In the genomic region with DNA sequence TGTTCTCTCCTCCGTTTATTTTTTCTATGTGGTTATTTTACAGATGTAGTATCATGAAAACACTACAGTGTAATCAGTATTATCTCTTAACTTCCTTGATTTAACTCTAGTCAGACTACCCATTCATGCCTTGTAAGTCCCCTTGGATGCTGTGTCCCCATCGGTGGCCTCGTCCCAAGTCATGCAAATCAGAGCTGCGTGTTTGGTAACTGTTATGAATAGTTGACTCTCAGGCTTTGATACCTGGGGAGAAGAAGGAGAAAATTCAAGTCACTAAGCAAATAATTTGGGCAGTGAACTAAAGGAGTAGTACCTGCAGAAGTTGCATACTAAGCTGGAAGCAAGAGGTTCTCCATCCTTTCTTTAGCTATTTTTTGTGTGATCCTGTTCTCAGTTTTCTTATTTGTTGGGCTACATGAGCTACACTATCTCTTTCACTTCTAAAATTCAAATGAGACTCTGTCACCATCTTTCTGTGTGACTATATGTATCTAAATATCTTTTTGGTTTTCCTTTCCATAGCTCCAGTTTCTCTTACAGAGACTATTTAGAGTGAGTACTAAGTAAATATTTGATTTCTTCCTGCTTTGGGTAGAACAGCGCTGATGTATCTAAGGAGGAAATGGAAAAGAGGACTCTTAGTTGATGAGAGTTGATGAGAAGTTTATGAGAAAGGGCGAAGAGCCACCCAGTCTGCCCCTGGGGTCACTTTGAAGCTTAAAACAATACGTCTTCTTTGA, we compare ENCODE assay signal across 10 cellular contexts. TPM values are rescaled to one million over a fixed set of nuclear protein-coding genes. Genes with fewer than 3 reads are reported as not detected.
A peak's percentile ranks its signal among the peaks of the same experiment; 100 is the strongest.
DNase-seq lines count a peak whose midpoint lies in the region; ATAC-seq and TF ChIP-seq lines count a peak whose summit lies in the region.
"Had no signal": no experiment of that assay in that cellular context is flagged by ENCODE, and none has a peak within 500 bp of the region (broad histone marks: within the 10 kb centered on the region; RNA-seq: fewer than 3 reads in every experiment).

No MANE protein-coding gene starts in this region.

- no peaks in the 10 kb centered on the region for H3K9me3 ChIP-seq in left lung
- H3K9me3 ChIP-seq in endodermal cell (ENCODE audit: control insufficient read depth, low read length), result no peaks in the 10 kb centered on the region

- H3K4me3 ChIP-seq in left lung (no peak overlapping the region), endodermal cell (ENCODE audit: low read length) (no peak overlapping the region)

- H3K4me3 Mint-ChIP-seq in endodermal cell, result no peak overlapping the region

- ATAC-seq in GM18502 (IDR thresholded peaks at IDR 0.05; ENCODE audit: poor library complexity, unreplicated experiment), result peak; percentile 53
- peak; percentile 43 for ATAC-seq in GM21390 (IDR thresholded peaks at IDR 0.05; ENCODE audit: unreplicated experiment)
- peak; percentile 55 for ATAC-seq in HG03432 (IDR thresholded peaks at IDR 0.05; ENCODE audit: unreplicated experiment)
- peak; percentile 57 for ATAC-seq in left lung
- ATAC-seq in HG02840 (IDR thresholded peaks at IDR 0.05; ENCODE audit: low FRiP score, unreplicated experiment), result no peak

- H3K4me1 ChIP-seq in left lung (peaks cover 0 to 5% of the 10 kb centered on the region in 2 donors), endodermal cell (ENCODE audit: control insufficient read depth, insufficient read depth, low read length) (no peaks in the 10 kb centered on the region)

- no peak for TF ChIP-seq CTCF in left lung (IDR thresholded peaks at IDR 0.05)
- no peak for TF ChIP-seq CTCF in endodermal cell (conservative IDR thresholded peaks at IDR 0.05)

- H3K27ac ChIP-seq in left lung (no peak overlapping the region), endodermal cell (ENCODE audit: low read depth, low read length) (no peak overlapping the region)
- H3K27ac ChIP-seq: RWPE1 had no signal

- WGBS in endodermal cell (ENCODE audit: insufficient coverage in 1 of 2, insufficient read length in 1 of 2), 2 experiments, result 92 to 93% methylated on average over 2 to 6 of the region's 7 CpGs

- DNase-seq in left lung, result no peak
- DNase-seq in endodermal cell, result no peak
- no peak for DNase-seq in SIG-M5 (lab: John Stamatoyannopoulos, UW)
- DNase-seq in NCI-H1417 (lab: John Stamatoyannopoulos, UW), result no peak
- DNase-seq: MV-4-11 had no signal

- no peak overlapping the region for H3K27ac Mint-ChIP-seq in endodermal cell

- H3K27me3 Mint-ChIP-seq in endodermal cell (ENCODE audit: insufficient read depth), result no peaks in the 10 kb centered on the region

- H3K36me3 Mint-ChIP-seq in endodermal cell (ENCODE audit: low read depth), result no peaks in the 10 kb centered on the region

- H3K36me3 ChIP-seq in left lung (no peaks in the 10 kb centered on the region), endodermal cell (ENCODE audit: control insufficient read depth, insufficient read depth, low read length) (no peaks in the 10 kb centered on the region)

- H3K4me1 Mint-ChIP-seq in endodermal cell, result peaks cover 9% of the 10 kb centered on the region

- no peak overlapping the region for H3K9ac ChIP-seq in endodermal cell (ENCODE audit: extremely low read depth, low read length, poor library complexity, severe bottlenecking)

- H3K27me3 ChIP-seq in left lung (no peaks in the 10 kb centered on the region), endodermal cell (ENCODE audit: control insufficient read depth, insufficient read depth, low read length, poor library complexity, severe bottlenecking) (no peaks in the 10 kb centered on the region)

- intact Hi-C loops in left lung (cut with DNase I), result no loop called here

- no peaks in the 10 kb centered on the region for H3K9me3 Mint-ChIP-seq in endodermal cell

RNA-seq across cellular contexts. Expression of a gene that starts 50.9 kb away (rescaled TPM):
- 1 to 10 TPM; 2.7 to 5.5 TPM for total RNA-seq in left lung
- 10 to 100 TPM; 62.5 to 67.5 TPM for total RNA-seq in endodermal cell
- 144 TPM for polyA plus RNA-seq in endodermal cell (2013, experiment 1 of 2)
- 124 TPM for polyA plus RNA-seq in endodermal cell (2013, experiment 2 of 2)

Comparison
In these comparisons a context has a peak if more than half of its experiments do, and no peak if none do; other contexts are left out.
1. RNA of a gene that starts 50.9 kb away (total RNA-seq): 62.5 to 67.5 TPM in endodermal cell; 2.7 to 5.5 TPM in left lung; every median in the first group is over 4 times any median in the second.